In genomic region chr6:18259675-18260447, GRCh38 we compare ENCODE assay signal across 9 cellular contexts. TPM values are rescaled to one million over a fixed set of nuclear protein-coding genes. Genes with fewer than 3 reads are reported as not detected.
DNase-seq lines count a peak whose midpoint lies in the region; ATAC-seq, FAIRE-seq and TF ChIP-seq lines count a peak whose summit lies in the region.
"Had no signal": no experiment of that assay in that cellular context is flagged by ENCODE, and none has a peak within 500 bp of the region (broad histone marks: within the 10 kb centered on the region; RNA-seq: fewer than 3 reads in every experiment).

No MANE protein-coding gene starts in this region.

- DNase-seq in DMS114 treated with DMSO at 0.1 percent for 48 hours (lab: John Stamatoyannopoulos, UW; ENCODE audit: unreplicated experiment) (peak; percentile 71), IMR-90 (peak; percentile 52), astrocyte (ENCODE audit: low read depth) (peak; percentile 16), NCI-H2029 (lab: John Stamatoyannopoulos, UW) (no peak), superior temporal gyrus (ENCODE audit: extremely low spot score) (no peak)
- DNase-seq: activated CD8-positive, alpha-beta memory T cell treated with anti-CD3 and anti-CD28 coated beads, Interleukin-2, amount 50 U/mL, for 4 hours had no signal

- BruUV-seq in IMR-90 (replicated peaks; lab: Mats Ljungman, UMichigan) = no TSS peak

- POLR2A ChIA-PET in IMR-90 (lab: Charles Lee; ENCODE audit: unreplicated experiment) = no interaction called here

- H3K79me1 ChIP-seq in IMR-90 (ENCODE audit: low read depth in 1 of 2, low read length in 2 of 2) = peaks cover 3 to 26% of the 10 kb centered on the region in 2 experiments

- no peak overlapping the region for H2AFZ ChIP-seq in IMR-90 (replicated peaks; ENCODE audit: low read length, poor library complexity)
- H2AFZ ChIP-seq in astrocyte (ENCODE audit: low read depth, low read length) = no peak overlapping the region
- H2AFZ ChIP-seq: hepatocyte had no signal

- H3K4me3 ChIP-seq in IMR-90 (ENCODE audit: insufficient read depth, low read depth, low read length) = no peak overlapping the region
- H3K4me3 ChIP-seq in astrocyte (ENCODE audit: insufficient read depth, low read depth, low read length) = no peak overlapping the region
- H3K4me3 ChIP-seq: hepatocyte had no signal

- H2BK5ac ChIP-seq in IMR-90 (ENCODE audit: low read depth, low read length, poor library complexity, severe bottlenecking) = no peak overlapping the region

- TF ChIP-seq POLR2A in IMR-90 (IDR thresholded peaks at IDR 0.05; ENCODE audit: low read depth, low read length) = no peak

- H3K27ac ChIP-seq in IMR-90 (ENCODE audit: insufficient read depth, low read length) (no peak overlapping the region), astrocyte (ENCODE audit: low read depth, low read length) (peak overlapping the region; percentile 60)
- H3K27ac ChIP-seq: hepatocyte had no signal

- no peak overlapping the region for H3K9ac ChIP-seq in IMR-90 (ENCODE audit: low read depth, low read length)
- peak overlapping the region; percentile 51 for H3K9ac ChIP-seq in astrocyte (ENCODE audit: low read length)

- H3K36me3 ChIP-seq in IMR-90 (ENCODE audit: control insufficient read depth, insufficient read depth, low read length) (peaks cover 14% of the 10 kb centered on the region), astrocyte (ENCODE audit: insufficient read depth, low read length) (peaks cover 19% of the 10 kb centered on the region)

- TF ChIP-seq CTCF in IMR-90 (conservative IDR thresholded peaks at IDR 0.05; ENCODE audit: low read depth, low read length) (no peak), astrocyte (IDR thresholded peaks at IDR 0.05; ENCODE audit: insufficient read depth, low read depth, low read length) (no peak), nephron (IDR thresholded peaks at IDR 0.05; ENCODE audit: unreplicated experiment in 3 of 3) (no peak)

- no peak overlapping the region for H4K8ac ChIP-seq in IMR-90 (ENCODE audit: low read depth in 2 of 2, low read length in 2 of 2)

- H3K4me1 ChIP-seq in IMR-90 (ENCODE audit: control insufficient read depth, insufficient read depth, low read length) = peaks cover 14% of the 10 kb centered on the region
- peaks cover 32% of the 10 kb centered on the region for H3K4me1 ChIP-seq in astrocyte (ENCODE audit: insufficient read depth, low read length)

- H2AK9ac ChIP-seq in IMR-90 (replicated peaks; ENCODE audit: low read depth, low read length, poor library complexity) = no peak overlapping the region

- no peak overlapping the region for H4K91ac ChIP-seq in IMR-90 (ENCODE audit: insufficient read depth, low read depth, low read length)

- TF ChIP-seq RAD21 in IMR-90 (IDR thresholded peaks at IDR 0.05; ENCODE audit: low read length) = no peak

- ATAC-seq in IMR-90 (ENCODE audit: low read depth) = no peak
- no peak for ATAC-seq in HG03565 (IDR thresholded peaks at IDR 0.05; ENCODE audit: unreplicated experiment)

- H3K36me3 Mint-ChIP-seq in astrocyte (ENCODE audit: low read depth, unreplicated experiment) = peaks cover 2% of the 10 kb centered on the region
- peaks cover 58% of the 10 kb centered on the region for H3K36me3 Mint-ChIP-seq in nephron (ENCODE audit: low read depth)

- H3K18ac ChIP-seq in IMR-90 (ENCODE audit: low read depth, low read length) = no peak overlapping the region

- no peaks in the 10 kb centered on the region for H3K27me3 ChIP-seq in IMR-90 (ENCODE audit: control insufficient read depth, insufficient read depth, low read length)
- no peaks in the 10 kb centered on the region for H3K27me3 ChIP-seq in astrocyte (ENCODE audit: insufficient read depth, low read length)
- H3K27me3 ChIP-seq: hepatocyte had no signal

- intact Hi-C loops in IMR-90 (cut with micrococcal nuclease) = loop anchor here (5.0 to 10.0 kb wide), 3 partner anchors 38 to 1938 kb away; partner anchors contain the start of gene KIF13A

- H3K9me1 ChIP-seq in IMR-90 (ENCODE audit: insufficient read depth, low read length) = peaks cover 8% of the 10 kb centered on the region

- CTCF ChIA-PET in IMR-90 (lab: Yijun Ruan, JAX) = interaction anchor here (0.6 to 1.6 kb wide), 3 partner anchors 21 to 676 kb away, joined by 3 to 4 read pairs (median 3); no protein-coding TSS in a partner anchor

- H3K14ac ChIP-seq in IMR-90 (replicated peaks; ENCODE audit: low read depth, low read length) = no peak overlapping the region

- no peak overlapping the region for H2BK120ac ChIP-seq in IMR-90 (ENCODE audit: low read depth, low read length)

- no peak overlapping the region for H2BK20ac ChIP-seq in IMR-90 (ENCODE audit: low read depth, low read length)

- peak overlapping the region; percentile 3 for H3K27ac Mint-ChIP-seq in astrocyte (ENCODE audit: unreplicated experiment)
- peak overlapping the region; percentile 17 to 64 (median 36) for H3K27ac Mint-ChIP-seq in nephron

- H3K9me3 Mint-ChIP-seq in astrocyte (ENCODE audit: unreplicated experiment) (no peaks in the 10 kb centered on the region), nephron (no peaks in the 10 kb centered on the region)

- peaks cover 89% of the 10 kb centered on the region for H3K79me2 ChIP-seq in astrocyte (ENCODE audit: insufficient read depth, low read length)

- H3K4ac ChIP-seq in IMR-90 (ENCODE audit: low read depth, low read length) = no peak overlapping the region; the same call in 1 of the 2 replicates

- H4K5ac ChIP-seq in IMR-90 (ENCODE audit: low read depth, low read length) = no peak overlapping the region

- H2BK15ac ChIP-seq in IMR-90 (ENCODE audit: low read depth, low read length) = no peak overlapping the region

- WGBS in IMR-90 (ENCODE audit: extremely low coverage in 2 of 2, insufficient read length in 1 of 2), 2 experiments = no CpG with 5 or more reads among the region's 4 CpGs

- H3K56ac ChIP-seq in IMR-90 (ENCODE audit: extremely low read depth, insufficient read depth, low read length) = no peak overlapping the region

- no peak for FAIRE-seq in astrocyte (lab: Jason Lieb, UNC)

- H3K4me3 Mint-ChIP-seq in astrocyte (ENCODE audit: unreplicated experiment) (peak overlapping the region; percentile 34), nephron (peak overlapping the region; percentile 34 to 94 (median 67))

- dilution Hi-C loops in IMR-90 (cut with HindIII; ENCODE audit: low sequenced_read_pairs, unreplicated experiment) = no loop called here

- H3K4me1 Mint-ChIP-seq in astrocyte (ENCODE audit: low read depth, unreplicated experiment) (peaks cover 15% of the 10 kb centered on the region), nephron (peaks cover 44% of the 10 kb centered on the region)

- in situ Hi-C loops in IMR-90 (cut with MboI; ENCODE audit: low sequenced_read_pairs) = no loop called here

- no peaks in the 10 kb centered on the region for H3K27me3 Mint-ChIP-seq in astrocyte (ENCODE audit: low read depth, unreplicated experiment)
- H3K27me3 Mint-ChIP-seq in nephron (ENCODE audit: low read depth) = no peaks in the 10 kb centered on the region

- H4K20me1 ChIP-seq in IMR-90 (ENCODE audit: insufficient read depth, low read length) (peaks cover 44% of the 10 kb centered on the region), astrocyte (ENCODE audit: insufficient read depth, low read length) (peaks cover 46% of the 10 kb centered on the region)

- no peak overlapping the region for H2AK5ac ChIP-seq in IMR-90 (ENCODE audit: low read depth, low read length)

- 0 out of 2 replicates have a peak overlapping the region, but pooled peaks have one; percentile 24 for H3K4me2 ChIP-seq in IMR-90 (ENCODE audit: low read depth, low read length)
- peak overlapping the region; percentile 88 for H3K4me2 ChIP-seq in astrocyte (ENCODE audit: low read length)
- H3K4me2 ChIP-seq: hepatocyte had no signal

- peak overlapping the region; percentile 3; the same call in 1 of the 2 replicates for H3K23ac ChIP-seq in IMR-90 (ENCODE audit: low read depth, low read length)

- H3K9me3 ChIP-seq in IMR-90 (ENCODE audit: control insufficient read depth, insufficient read depth, low read length) (no peaks in the 10 kb centered on the region), astrocyte (ENCODE audit: insufficient read depth, low read depth, low read length) (no peaks in the 10 kb centered on the region)

TF ChIP-seq in IMR-90, 13 proteins besides CTCF, POLR2A, EP300 and RAD21:
- TF ChIP-seq MAFK (IDR thresholded peaks at IDR 0.05; ENCODE audit: low read depth, low read length) = no peak
- TF ChIP-seq NFE2L2 (IDR thresholded peaks at IDR 0.05; ENCODE audit: low read depth, low read length) = no peak
- no peak for TF ChIP-seq MXI1 (IDR thresholded peaks at IDR 0.05; ENCODE audit: borderline replicate concordance, low read depth, low read length)
- TF ChIP-seq FOS (IDR thresholded peaks at IDR 0.05; ENCODE audit: low read depth, low read length) = no peak
- no peak for TF ChIP-seq RFX5 (IDR thresholded peaks at IDR 0.05; ENCODE audit: low read depth, low read length)
- no peak for TF ChIP-seq BHLHE40 (IDR thresholded peaks at IDR 0.05; ENCODE audit: low read depth, low read length)
- TF ChIP-seq ELK1 (IDR thresholded peaks at IDR 0.05; ENCODE audit: borderline replicate concordance, low read depth, low read length) = no peak
- no peak for TF ChIP-seq CHD1 (IDR thresholded peaks at IDR 0.05; ENCODE audit: low read depth, low read length)

RNA-seq across cellular contexts. Expression of gene DEK, which starts 4.5 kb away (rescaled TPM):
- total RNA-seq in IMR-90 (2012; rRNA removed) = 33.5 and 82.8 TPM in 2 replicates
- polyA plus RNA-seq in IMR-90 (2012; rRNA removed) = 37.1 and 37.4 TPM in 2 replicates
- 9.5 and 16.0 TPM in 2 replicates for polyA plus RNA-seq in IMR-90 (2012; cell fraction: cytosol; rRNA removed)
- 5.2 and 18.1 TPM in 2 replicates for polyA plus RNA-seq in IMR-90 (2012; cell fraction: nucleus; rRNA removed; ENCODE audit: low replicate concordance)
- total RNA-seq in astrocyte = 35.2 and 39.9 TPM in 2 replicates

Comparison
In these comparisons a context has a peak if more than half of its experiments do, and no peak if none do; other contexts are left out.
1. DNase-seq: peak in DMS114 treated with DMSO at 0.1 percent for 48 hours (single experiment), IMR-90 (single experiment) and astrocyte (single experiment); none in NCI-H2029 (single experiment) and superior temporal gyrus (single experiment).